ENCODE assay signal across 14 cellular contexts in genomic region chr3:86228106-86228505, GRCh38.
A peak's percentile ranks its signal among the peaks of the same experiment; 100 is the strongest.
DNase-seq lines count a peak whose midpoint lies in the region; ATAC-seq and TF ChIP-seq lines count a peak whose summit lies in the region.
"Had no signal": no experiment of that assay in that cellular context is flagged by ENCODE, and none has a peak within 500 bp of the region (broad histone marks: within the 10 kb centered on the region; RNA-seq: fewer than 3 reads in every experiment).

No MANE protein-coding gene starts in this region.

- no peaks in the 10 kb centered on the region for H3K36me3 ChIP-seq in GM23338 (ENCODE audit: insufficient read depth)
- no peaks in the 10 kb centered on the region for H3K36me3 ChIP-seq in neural progenitor cell
- H3K36me3 ChIP-seq: HAP-1 had no signal

- H3K4me1 ChIP-seq in GM23338 (ENCODE audit: insufficient read depth) (no peaks in the 10 kb centered on the region; the same call in 1 of the 2 replicates), neural progenitor cell (no peaks in the 10 kb centered on the region)
- H3K4me1 ChIP-seq: Caco-2, HAP-1 had no signal

- H3K9me3 ChIP-seq in neural progenitor cell (ENCODE audit: low read depth), result no peaks in the 10 kb centered on the region
- H3K9me3 ChIP-seq: Caco-2, HAP-1 had no signal

- CTCF ChIA-PET in WTC11 (lab: Charles Lee), result no interaction called here

- no peaks in the 10 kb centered on the region for H3K27me3 ChIP-seq in GM23338 (ENCODE audit: insufficient read depth)
- H3K27me3 ChIP-seq in neural progenitor cell, result no peaks in the 10 kb centered on the region

- H3K36me3 Mint-ChIP-seq in GM23338 (ENCODE audit: low read depth), result no peaks in the 10 kb centered on the region
- H3K36me3 Mint-ChIP-seq in WTC11, result no peaks in the 10 kb centered on the region
- no peaks in the 10 kb centered on the region for H3K36me3 Mint-ChIP-seq in neural progenitor cell

- H3K27ac ChIP-seq in GM23338 (ENCODE audit: low read depth), result no peak overlapping the region
- H3K27ac ChIP-seq in neural progenitor cell, result no peak overlapping the region
- H3K27ac ChIP-seq: C4-2B had no signal

- H4K20me1 ChIP-seq in GM23338 (replicated peaks; ENCODE audit: insufficient read depth) (no peaks in the 10 kb centered on the region), neural progenitor cell (ENCODE audit: low read depth) (no peaks in the 10 kb centered on the region)

- no peak overlapping the region for H2AFZ ChIP-seq in GM23338
- H2AFZ ChIP-seq in neural progenitor cell (replicated peaks), result no peak overlapping the region

- H3K79me2 ChIP-seq in GM23338 (replicated peaks; ENCODE audit: insufficient read depth) (no peaks in the 10 kb centered on the region), neural progenitor cell (ENCODE audit: low read depth) (no peaks in the 10 kb centered on the region)

- peaks cover 9% of the 10 kb centered on the region for H3K4me1 Mint-ChIP-seq in GM23338
- no peaks in the 10 kb centered on the region for H3K4me1 Mint-ChIP-seq in WTC11
- H3K4me1 Mint-ChIP-seq in neural progenitor cell, result peaks cover 3% of the 10 kb centered on the region

- H3K4me3 Mint-ChIP-seq in GM23338, result no peak overlapping the region
- no peak overlapping the region for H3K4me3 Mint-ChIP-seq in WTC11
- H3K4me3 Mint-ChIP-seq in neural progenitor cell, result no peak overlapping the region
- H3K4me3 Mint-ChIP-seq: CD4-positive, alpha-beta T cell had no signal

- H3K4me2 ChIP-seq in GM23338, result no peak overlapping the region
- no peak overlapping the region for H3K4me2 ChIP-seq in neural progenitor cell

- in situ Hi-C loops in GM13977 (cut with MboI; ENCODE audit: low pct_unique_long_range_greater_than_20kb, low sequenced_read_pairs, unreplicated experiment), result no loop called here

- no peaks in the 10 kb centered on the region for H3F3A ChIP-seq in GM23338 (replicated peaks; ENCODE audit: low read depth)
- H3F3A ChIP-seq in neural progenitor cell (ENCODE audit: low read depth), result no peaks in the 10 kb centered on the region

- no peak for TF ChIP-seq CTCF in GM23338 (conservative IDR thresholded peaks at IDR 0.05; ENCODE audit: low read depth in 2 of 2)
- no peak for TF ChIP-seq CTCF in WTC11 (IDR thresholded peaks at IDR 0.05)
- TF ChIP-seq CTCF in neural progenitor cell (IDR thresholded peaks at IDR 0.05), result no peak
- no peak for TF ChIP-seq CTCF in GM13977 (IDR thresholded peaks at IDR 0.05; ENCODE audit: extremely low read depth, insufficient read depth, missing control alignments)

- H3K4me3 ChIP-seq in GM23338 (no peak overlapping the region), neural progenitor cell (no peak overlapping the region)
- H3K4me3 ChIP-seq: HAP-1 had no signal

- no peaks in the 10 kb centered on the region for H3K9me2 ChIP-seq in GM23338 (ENCODE audit: insufficient read depth)

- H3K9me3 Mint-ChIP-seq in GM23338 (no peaks in the 10 kb centered on the region), WTC11 (no peaks in the 10 kb centered on the region), neural progenitor cell (no peaks in the 10 kb centered on the region)
- H3K9me3 Mint-ChIP-seq: CD4-positive, alpha-beta T cell had no signal

- H3K27me3 Mint-ChIP-seq in GM23338 (ENCODE audit: insufficient read depth, low read depth, poor library complexity) (no peaks in the 10 kb centered on the region), WTC11 (ENCODE audit: low read depth) (no peaks in the 10 kb centered on the region), neural progenitor cell (ENCODE audit: insufficient read depth, low read depth) (no peaks in the 10 kb centered on the region)
- H3K27me3 Mint-ChIP-seq: CD4-positive, alpha-beta T cell had no signal

- peak overlapping the region; percentile 47 for H3K27ac Mint-ChIP-seq in GM23338
- H3K27ac Mint-ChIP-seq in WTC11, result no peak overlapping the region
- no peak overlapping the region for H3K27ac Mint-ChIP-seq in neural progenitor cell
- H3K27ac Mint-ChIP-seq: CD4-positive, alpha-beta T cell had no signal

- POLR2A ChIA-PET in WTC11 (lab: Charles Lee), result no interaction called here

- DNase-seq in GM23338 (ENCODE audit: low spot score) (peak; percentile 21), WTC11 (ENCODE audit: low spot score) (no peak), neural progenitor cell (ENCODE audit: low spot score) (peak; percentile 7), NCI-H345 (lab: John Stamatoyannopoulos, UW) (no peak), NCI-H774 (lab: John Stamatoyannopoulos, UW) (no peak), GM13977 (ENCODE audit: low spot score) (no peak)
- DNase-seq: AML-193; Caco-2; CD4-positive, alpha-beta T cell; DMS153; DMS79; GDM1 had no signal

- ATAC-seq in GM23338, result peak; percentile 66
- ATAC-seq in WTC11, result peak; percentile 43; the same call in 1 of the 2 replicates

- no peak overlapping the region for H3K9ac ChIP-seq in neural progenitor cell

TF ChIP-seq in GM23338, 12 proteins besides CTCF, POLR2A, EP300 and RAD21 (continues in another document):
- TF ChIP-seq ETS1 (IDR thresholded peaks at IDR 0.05) (no peak), EZH2phosphoT487 (IDR thresholded peaks at IDR 0.05; ENCODE audit: unreplicated experiment) (no peak), ZNF114 (CRISPR knock-in tag; IDR thresholded peaks at IDR 0.05) (no peak), STAT1 (IDR thresholded peaks at IDR 0.05; ENCODE audit: unreplicated experiment) (no peak), CREB1 (CRISPR knock-in tag; IDR thresholded peaks at IDR 0.05; ENCODE audit: low read depth) (no peak), EZH2 (IDR thresholded peaks at IDR 0.05; ENCODE audit: low read depth, unreplicated experiment) (no peak), ZNF331 (CRISPR knock-in tag; IDR thresholded peaks at IDR 0.05; ENCODE audit: low read depth) (no peak), POLR2AphosphoS5 (IDR thresholded peaks at IDR 0.05; ENCODE audit: low read depth) (no peak), JUNB (IDR thresholded peaks at IDR 0.05; ENCODE audit: unreplicated experiment) (no peak), NANOG (IDR thresholded peaks at IDR 0.05; ENCODE audit: borderline replicate concordance) (no peak)

TF ChIP-seq in WTC11, 78 proteins besides CTCF, POLR2A, EP300 and RAD21:
- TF ChIP-seq SOX15 (CRISPR knock-in tag; IDR thresholded peaks at IDR 0.05) (no peak), GRHL2 (CRISPR knock-in tag; IDR thresholded peaks at IDR 0.05; ENCODE audit: insufficient replicate concordance, severe bottlenecking) (no peak), ZNF423 (CRISPR knock-in tag; IDR thresholded peaks at IDR 0.05) (no peak), ZNF219 (CRISPR knock-in tag; IDR thresholded peaks at IDR 0.05; ENCODE audit: borderline replicate concordance) (no peak), ZNF232 (CRISPR knock-in tag; IDR thresholded peaks at IDR 0.05) (no peak), ATF2 (CRISPR knock-in tag; IDR thresholded peaks at IDR 0.05; ENCODE audit: borderline replicate concordance, low read depth) (no peak), CDX4 (CRISPR knock-in tag; IDR thresholded peaks at IDR 0.05; ENCODE audit: borderline replicate concordance) (no peak), ZNF281 (CRISPR knock-in tag; IDR thresholded peaks at IDR 0.05) (no peak), CREM (CRISPR knock-in tag; IDR thresholded peaks at IDR 0.05) (no peak), ERG (CRISPR knock-in tag; IDR thresholded peaks at IDR 0.05) (no peak), ETV6 (CRISPR knock-in tag; IDR thresholded peaks at IDR 0.05) (no peak)

Comparison
In these comparisons a context has a peak if more than half of its experiments do, and no peak if none do; other contexts are left out.
1. DNase-seq: peak in GM23338 (single experiment) and neural progenitor cell (single experiment); none in WTC11 (single experiment), NCI-H345 (single experiment), NCI-H774 (single experiment) and GM13977 (single experiment).